19 cellular contexts compared by ENCODE assay signal in genomic region chr15:77864211-77865105, GRCh38.
A peak's percentile ranks its signal among the peaks of the same experiment; 100 is the strongest.
DNase-seq lines count a peak whose midpoint lies in the region; ATAC-seq and TF ChIP-seq lines count a peak whose summit lies in the region.
"Had no signal": no experiment of that assay in that cellular context is flagged by ENCODE, and none has a peak within 500 bp of the region (broad histone marks: within the 10 kb centered on the region; RNA-seq: fewer than 3 reads in every experiment).

No MANE protein-coding gene starts in this region.

- H3K9me3 Mint-ChIP-seq in H9 (no peaks in the 10 kb centered on the region; a peak in 2 of 5 replicates), glutamatergic neuron (ENCODE audit: unreplicated experiment) (no peaks in the 10 kb centered on the region)

- no peak for ATAC-seq in gastroesophageal sphincter
- ATAC-seq: left colon had no signal

- no peak overlapping the region for H3T11ph ChIP-seq in H9 (ENCODE audit: low read length)

- WGBS in H9 (ENCODE audit: extremely low coverage, insufficient read length, low lambda C conversion rate), result no CpG with 5 or more reads among the region's 21 CpGs
- WGBS in gastroesophageal sphincter (ENCODE audit: low coverage in 1 of 2), 2 donors, result 48 to 70% methylated on average over 2 to 4 of the region's 21 CpGs

- TF ChIP-seq CTCF in H9 (conservative IDR thresholded peaks at IDR 0.05) (no peak), Peyer's patch (IDR thresholded peaks at IDR 0.05) (no peak), glutamatergic neuron (IDR thresholded peaks at IDR 0.05; ENCODE audit: partially characterized antibody, unreplicated experiment) (no peak), gastroesophageal sphincter (IDR thresholded peaks at IDR 0.05) (no peak)

- no peaks in the 10 kb centered on the region for H3K23me2 ChIP-seq in H9 (ENCODE audit: insufficient read length, low read depth, low read length, poor library complexity, severe bottlenecking)

- H4K8ac ChIP-seq in H9 (replicated peaks; ENCODE audit: insufficient read length, low read depth, low read length), result no peak overlapping the region

- no peak overlapping the region for H4K5ac ChIP-seq in H9 (ENCODE audit: insufficient read length, low read depth, low read length)

- no peak overlapping the region for H3K9ac ChIP-seq in H9 (ENCODE audit: extremely low read depth, insufficient read length, low read length)

- H2BK12ac ChIP-seq in H9 (ENCODE audit: insufficient read length, low read depth, low read length), result no peak overlapping the region

- no peak overlapping the region for H2BK5ac ChIP-seq in H9 (ENCODE audit: insufficient read length, low read length)

- H3K18ac ChIP-seq in H9 (ENCODE audit: insufficient read length, low read depth, low read length), result no peak overlapping the region

- H3K4me3 ChIP-seq in Peyer's patch (no peak overlapping the region), gastroesophageal sphincter (no peak overlapping the region)
- H3K4me3 ChIP-seq: PC-9, right atrium auricular region had no signal

- H4K20me1 ChIP-seq in H9 (ENCODE audit: control insufficient read depth, insufficient read depth, insufficient read length), result no peaks in the 10 kb centered on the region

- H3K4me1 Mint-ChIP-seq in H9, result peaks cover 17 to 35% of the 10 kb centered on the region in 2 experiments
- peaks cover 14% of the 10 kb centered on the region for H3K4me1 Mint-ChIP-seq in glutamatergic neuron (ENCODE audit: low read depth, unreplicated experiment)

- H2BK20ac ChIP-seq in H9 (ENCODE audit: low read depth, low read length, poor library complexity, severe bottlenecking), result no peak overlapping the region

- DNase-seq in H9 (peak; percentile 53), Peyer's patch (peak in 2 of 3 donors; percentile 22 to 41), glutamatergic neuron (no peak), posterior vena cava (ENCODE audit: low spot score) (peak; percentile 73), T1000 (lab: John Stamatoyannopoulos, UW) (no peak), NCI-H2171 (lab: John Stamatoyannopoulos, UW) (no peak)
- DNase-seq in central memory CD4-positive, alpha-beta T cell, result no peak
- DNase-seq: activated CD4-positive, alpha-beta T cell treated with anti-CD3 and anti-CD28 coated beads for 4 hours; activated CD8-positive, alpha-beta memory T cell treated with anti-CD3 and anti-CD28 coated beads, Interleukin-2, amount 50 U/mL, for 48 hours; anterior cingulate cortex; hippocampal formation; Kasumi-1; NCI-H1105; NCI-H2107; occipital lobe; PC-9 had no signal

- H3K4ac ChIP-seq in H9 (ENCODE audit: low read depth, low read length), result no peak overlapping the region

- H3K4me3 Mint-ChIP-seq in H9, result no peak overlapping the region; a peak in 1 of 5 replicates
- H3K4me3 Mint-ChIP-seq in glutamatergic neuron (ENCODE audit: unreplicated experiment), result no peak overlapping the region

- no peak overlapping the region for H4K91ac ChIP-seq in H9 (ENCODE audit: insufficient read length, low read depth, low read length)

- H3K27me3 Mint-ChIP-seq in H9 (ENCODE audit: low read depth) (peaks cover 4% of the 10 kb centered on the region), glutamatergic neuron (ENCODE audit: unreplicated experiment) (peaks cover 14% of the 10 kb centered on the region)

- no peak overlapping the region for H3K27ac Mint-ChIP-seq in H9
- peak overlapping the region; percentile 5 for H3K27ac Mint-ChIP-seq in glutamatergic neuron (ENCODE audit: unreplicated experiment)

- no peak overlapping the region for H3K23ac ChIP-seq in H9 (ENCODE audit: insufficient read length, low read depth, low read length)

- H3K36me3 ChIP-seq in Peyer's patch (no peaks in the 10 kb centered on the region), gastroesophageal sphincter (no peaks in the 10 kb centered on the region)
- H3K36me3 ChIP-seq: right atrium auricular region had no signal

- intact Hi-C loops in posterior vena cava (cut with DNase I), result no loop called here

- H3K79me2 ChIP-seq in H9 (ENCODE audit: insufficient read depth, low read length), result no peaks in the 10 kb centered on the region

- no peak overlapping the region for H2BK120ac ChIP-seq in H9 (ENCODE audit: low read depth, low read length, poor library complexity, severe bottlenecking)

- no peak for TF ChIP-seq POLR2A in Peyer's patch (IDR thresholded peaks at IDR 0.05)
- TF ChIP-seq POLR2A in gastroesophageal sphincter (IDR thresholded peaks at IDR 0.05), result no peak

- H3K56ac ChIP-seq in H9 (ENCODE audit: insufficient read length, low read depth, low read length), result no peak overlapping the region

- H3K36me3 Mint-ChIP-seq in H9 (ENCODE audit: insufficient read depth in 1 of 3, low read depth in 3 of 3) (no peaks in the 10 kb centered on the region), glutamatergic neuron (ENCODE audit: unreplicated experiment) (no peaks in the 10 kb centered on the region)

- H3K27ac ChIP-seq in H9 (ENCODE audit: insufficient read length, low read depth, low read length), result no peak overlapping the region
- no peak overlapping the region for H3K27ac ChIP-seq in Peyer's patch
- H3K27ac ChIP-seq in gastroesophageal sphincter, result no peak overlapping the region
- H3K27ac ChIP-seq: PC-9, right atrium auricular region had no signal

- H3K27me3 ChIP-seq in H9 (ENCODE audit: insufficient read depth, low read length) (no peaks in the 10 kb centered on the region), Peyer's patch (no peaks in the 10 kb centered on the region), gastroesophageal sphincter (peaks cover 20% of the 10 kb centered on the region)
- H3K27me3 ChIP-seq: right atrium auricular region had no signal

- H3K79me1 ChIP-seq in H9 (ENCODE audit: insufficient read depth, low read depth, low read length, poor library complexity, severe bottlenecking), result no peaks in the 10 kb centered on the region

- H3K4me2 ChIP-seq in H9 (ENCODE audit: insufficient read depth, insufficient read length, low read length), result no peak overlapping the region
- H3K4me2 ChIP-seq: PC-9 had no signal

- H3K4me1 ChIP-seq in H9 (ENCODE audit: insufficient read depth, low read length) (no peaks in the 10 kb centered on the region), Peyer's patch (no peaks in the 10 kb centered on the region), gastroesophageal sphincter (no peaks in the 10 kb centered on the region)
- H3K4me1 ChIP-seq: right atrium auricular region had no signal

- H3K14ac ChIP-seq in H9 (ENCODE audit: insufficient read depth, low read length), result no peak overlapping the region

- H3K9me3 ChIP-seq in H9 (ENCODE audit: control insufficient read depth, low read depth, low read length) (no peaks in the 10 kb centered on the region), Peyer's patch (no peaks in the 10 kb centered on the region), gastroesophageal sphincter (no peaks in the 10 kb centered on the region)
- H3K9me3 ChIP-seq: right atrium auricular region had no signal

- no peak overlapping the region for H2AFZ ChIP-seq in H9 (ENCODE audit: low read length)
- H2AFZ ChIP-seq: PC-9 had no signal

- no peak overlapping the region for H2AK5ac ChIP-seq in H9 (ENCODE audit: insufficient read length, low read length)

- TF ChIP-seq EP300 in gastroesophageal sphincter (IDR thresholded peaks at IDR 0.05), result no peak

- H2BK15ac ChIP-seq in H9 (ENCODE audit: low read depth, low read length), result no peak overlapping the region

Comparison
In these comparisons a context has a peak if more than half of its experiments do, and no peak if none do; other contexts are left out.
1. DNase-seq: peak in H9 (single experiment), Peyer's patch (2 of 3) and posterior vena cava (single experiment); none in glutamatergic neuron (single experiment), central memory CD4-positive, alpha-beta T cell (single experiment), T1000 (single experiment) and NCI-H2171 (single experiment).